Comparison of ENCODE assay signal across 8 cellular contexts in genomic region chr19:38685666-38686529, GRCh38. TPM values are rescaled to one million over a fixed set of nuclear protein-coding genes. Genes with fewer than 3 reads are reported as not detected.
DNase-seq lines count a peak whose midpoint lies in the region; ATAC-seq and TF ChIP-seq lines count a peak whose summit lies in the region.

No MANE protein-coding gene starts in this region.

- peaks cover 4% of the 10 kb centered on the region for H3K9me3 Mint-ChIP-seq in activated CD4-positive, alpha-beta memory T cell treated with anti-CD3 and anti-CD28 coated beads, Interleukin-2, amount 10 ng/mL, durations not matched to agents 7 days and 5 days

- H3K27ac Mint-ChIP-seq in activated CD4-positive, alpha-beta memory T cell treated with anti-CD3 and anti-CD28 coated beads, Interleukin-2, amount 10 ng/mL, durations not matched to agents 7 days and 5 days: peak overlapping the region; percentile 95

- H2AFZ ChIP-seq in DND-41 (ENCODE audit: low read depth, low read length): no peak overlapping the region

- H3K27ac ChIP-seq in DND-41 (ENCODE audit: low read length) (no peak overlapping the region), KOPT-K1 (ENCODE audit: low read depth, low read length, poor library complexity, severe bottlenecking) (peak overlapping the region; percentile 12), gastroesophageal sphincter (peak overlapping the region; percentile 92 to 97 (median 94)), skeletal muscle tissue (ENCODE audit: low read depth, low read length) (peak overlapping the region; percentile 90)

- peaks cover 94% of the 10 kb centered on the region for H3K4me1 Mint-ChIP-seq in activated CD4-positive, alpha-beta memory T cell treated with anti-CD3 and anti-CD28 coated beads, Interleukin-2, amount 10 ng/mL, durations not matched to agents 7 days and 5 days

- no peak for ATAC-seq in DND-41 (ENCODE audit: insufficient read depth, low read depth)
- ATAC-seq in gastroesophageal sphincter: no peak
- ATAC-seq in GM21576 (IDR thresholded peaks at IDR 0.05; ENCODE audit: unreplicated experiment): no peak

- no peak overlapping the region for H3K4me2 ChIP-seq in DND-41 (ENCODE audit: insufficient read depth, low read length)

- H3K36me3 ChIP-seq in DND-41 (ENCODE audit: insufficient read depth, low read length) (peaks cover 9% of the 10 kb centered on the region), KOPT-K1 (ENCODE audit: insufficient read depth, low read length) (no peaks in the 10 kb centered on the region), gastroesophageal sphincter (no peaks in the 10 kb centered on the region), skeletal muscle tissue (ENCODE audit: control insufficient read depth in 3 of 3, insufficient read depth in 3 of 3, low read length in 3 of 3) (peaks cover 0 to 3% (median 0%) of the 10 kb centered on the region in 3 donors)

- H3K4me3 ChIP-seq in DND-41 (ENCODE audit: low read depth in 1 of 2, low read length in 2 of 2) (no peak overlapping the region), gastroesophageal sphincter (no peak overlapping the region), skeletal muscle tissue (ENCODE audit: low read length in 3 of 3) (peak overlapping the region in 2 of 3 donors; percentile 28 to 36)

- TF ChIP-seq POLR2A in gastroesophageal sphincter (IDR thresholded peaks at IDR 0.05): no peak

- H3K27me3 ChIP-seq in DND-41 (ENCODE audit: insufficient read depth, low read length, poor library complexity) (no peaks in the 10 kb centered on the region), gastroesophageal sphincter (no peaks in the 10 kb centered on the region), skeletal muscle tissue (ENCODE audit: control insufficient read depth in 3 of 3, insufficient read depth in 3 of 3, low read length in 3 of 3) (no peaks in the 10 kb centered on the region)

- TF ChIP-seq CTCF in DND-41 (IDR thresholded peaks at IDR 0.05; ENCODE audit: borderline replicate concordance, extremely low read depth, low read length, poor library complexity, severe bottlenecking): peak; percentile 30
- peak in 3 of 4 experiments; percentile 43 to 70 (median 60) for TF ChIP-seq CTCF in gastroesophageal sphincter (IDR thresholded peaks at IDR 0.05)

- H3K27me3 Mint-ChIP-seq in activated CD4-positive, alpha-beta memory T cell treated with anti-CD3 and anti-CD28 coated beads, Interleukin-2, amount 10 ng/mL, durations not matched to agents 7 days and 5 days: no peaks in the 10 kb centered on the region

- peaks cover 97% of the 10 kb centered on the region for H3K79me2 ChIP-seq in DND-41 (ENCODE audit: insufficient read depth, low read length)

- DNase-seq in DND-41: no peak
- DNase-seq in activated CD4-positive, alpha-beta memory T cell treated with anti-CD3 and anti-CD28 coated beads, Interleukin-2, amount 10 ng/mL, durations not matched to agents 7 days and 5 days: peak; percentile 42
- DNase-seq in superior temporal gyrus (ENCODE audit: extremely low spot score): no peak
- DNase-seq in AML-193 (lab: John Stamatoyannopoulos, UW): no peak

- TF ChIP-seq EP300 in gastroesophageal sphincter (IDR thresholded peaks at IDR 0.05): no peak

- peaks cover 64% of the 10 kb centered on the region for H3K36me3 Mint-ChIP-seq in activated CD4-positive, alpha-beta memory T cell treated with anti-CD3 and anti-CD28 coated beads, Interleukin-2, amount 10 ng/mL, durations not matched to agents 7 days and 5 days (ENCODE audit: low read depth)

- peaks cover 75% of the 10 kb centered on the region for H4K20me1 ChIP-seq in DND-41 (ENCODE audit: insufficient read depth, low read length)

- peaks cover 10% of the 10 kb centered on the region for H3K4me1 ChIP-seq in DND-41 (ENCODE audit: insufficient read depth, low read length)
- H3K4me1 ChIP-seq in gastroesophageal sphincter: peaks cover 29 to 100% (median 56%) of the 10 kb centered on the region in 3 donors
- H3K4me1 ChIP-seq in skeletal muscle tissue (ENCODE audit: control insufficient read depth in 3 of 3, insufficient read depth in 3 of 3, low read length in 3 of 3): peaks cover 70 to 83% (median 72%) of the 10 kb centered on the region in 3 donors

- H3K9ac ChIP-seq in DND-41 (ENCODE audit: low read depth, low read length): no peak overlapping the region
- H3K9ac ChIP-seq in skeletal muscle tissue (ENCODE audit: low read depth in 1 of 3, low read length in 3 of 3): peak overlapping the region; percentile 36 to 81 (median 60)

- H3K9me3 ChIP-seq in DND-41 (ENCODE audit: insufficient read depth, low read length, severe bottlenecking) (no peaks in the 10 kb centered on the region), KOPT-K1 (ENCODE audit: insufficient read depth, low read length, poor library complexity, severe bottlenecking) (no peaks in the 10 kb centered on the region), gastroesophageal sphincter (no peaks in the 10 kb centered on the region), skeletal muscle tissue (ENCODE audit: control insufficient read depth in 3 of 3, low read length in 3 of 3) (no peaks in the 10 kb centered on the region)

- WGBS in gastroesophageal sphincter (ENCODE audit: low coverage in 1 of 2), 2 donors: 8% methylated on average over 6 of the region's 10 CpGs; no CpG with 5 or more reads in 1 of the 2 donors

- H3K4me3 Mint-ChIP-seq in activated CD4-positive, alpha-beta memory T cell treated with anti-CD3 and anti-CD28 coated beads, Interleukin-2, amount 10 ng/mL, durations not matched to agents 7 days and 5 days: peak overlapping the region; percentile 45

- CTCF ChIA-PET in activated CD4-positive, alpha-beta memory T cell treated with anti-CD3 and anti-CD28 coated beads, Interleukin-2, amount 10 ng/mL, durations not matched to agents 7 days and 5 days (lab: Charles Lee): interaction anchor here (0.6 to 2.0 kb wide), 9 partner anchors 9 to 550 kb away, joined by 3 to 8 read pairs (median 5); partner anchors contain the start of genes ACTN4, FAM98C, MRPS12 and SARS2

- POLR2A ChIA-PET in activated CD4-positive, alpha-beta memory T cell treated with anti-CD3 and anti-CD28 coated beads, Interleukin-2, amount 10 ng/mL, durations not matched to agents 7 days and 5 days (lab: Charles Lee): interaction anchor here (0.7 to 1.6 kb wide), 6 partner anchors 9 to 128 kb away, joined by 3 to 12 read pairs (median 3); no protein-coding TSS in a partner anchor

RNA-seq across cellular contexts. Expression of gene ACTN4, which starts 38.4 kb away (rescaled TPM):
- total RNA-seq in activated CD4-positive, alpha-beta memory T cell treated with anti-CD3 and anti-CD28 coated beads, Interleukin-2, amount 10 ng/mL, durations not matched to agents 7 days and 5 days: 100 to 1,000 TPM; 532 to 534 TPM
- total RNA-seq in gastroesophageal sphincter (100 to 1,000 TPM; 337 to 938 (median 507) TPM), skeletal muscle tissue (42.3 TPM)

RNA-seq across cellular contexts. Expression of gene CAPN12, which starts 58.4 kb away (rescaled TPM):
- total RNA-seq in activated CD4-positive, alpha-beta memory T cell treated with anti-CD3 and anti-CD28 coated beads, Interleukin-2, amount 10 ng/mL, durations not matched to agents 7 days and 5 days: 10 to 100 TPM; 22.9 to 24.9 TPM
- total RNA-seq in gastroesophageal sphincter (1 to 10 TPM in 2 of 4 donors, under 1 TPM in 1, not detected in 1; 0.93 to 2.2 (median 1.1) TPM), skeletal muscle tissue (0.52 TPM)

Comparison
In these comparisons a context has a peak if more than half of its experiments do, and no peak if none do; other contexts are left out.
1. H3K4me3 ChIP-seq: peak in skeletal muscle tissue (2 of 3); none in DND-41 (0 of 2) and gastroesophageal sphincter (0 of 2).
2. RNA of gene CAPN12, which starts 58.4 kb away (total RNA-seq): 22.9 to 24.9 TPM in activated CD4-positive, alpha-beta memory T cell treated with anti-CD3 and anti-CD28 coated beads, Interleukin-2, amount 10 ng/mL, durations not matched to agents 7 days and 5 days; 0.93 to 2.2 TPM in gastroesophageal sphincter and 0.52 TPM in skeletal muscle tissue (single experiment); every median in the first group is over 4 times any median in the second.